Comparison of ENCODE assay signal across 17 cellular contexts in the genomic region with DNA sequence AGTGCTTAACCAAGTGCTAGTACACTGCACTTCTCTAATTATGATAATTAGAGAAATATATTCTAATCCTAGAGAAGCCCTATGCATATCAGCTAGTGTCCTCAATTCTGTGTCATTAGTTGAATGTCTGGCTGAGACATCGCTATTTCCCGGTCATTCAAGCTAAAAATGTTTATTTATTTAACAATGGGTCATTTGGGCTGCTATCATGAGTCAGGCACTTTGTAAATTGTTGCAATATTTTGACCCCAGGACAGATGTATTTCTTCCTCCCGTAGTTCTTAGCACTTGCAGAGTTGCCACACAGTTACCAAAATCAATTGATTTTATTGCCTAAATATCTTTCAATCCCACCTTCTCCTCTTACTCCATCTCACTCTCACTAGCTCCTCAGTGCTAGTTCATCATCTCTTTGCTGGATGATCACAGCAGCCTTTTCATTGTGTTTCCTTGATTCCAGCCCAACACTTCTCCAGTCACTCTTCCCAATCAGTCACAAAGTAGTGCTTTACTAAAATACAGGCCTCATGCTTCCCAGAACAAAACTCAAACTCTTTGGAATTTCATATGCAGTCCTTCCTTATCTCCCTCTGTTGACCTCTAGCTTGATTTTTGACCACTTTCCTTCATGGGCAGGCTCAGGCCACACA.
A peak's percentile ranks its signal among the peaks of the same experiment; 100 is the strongest.
DNase-seq lines count a peak whose midpoint lies in the region; FAIRE-seq and TF ChIP-seq lines count a peak whose summit lies in the region.
"Had no signal": no experiment of that assay in that cellular context is flagged by ENCODE, and none has a peak within 500 bp of the region (broad histone marks: within the 10 kb centered on the region; RNA-seq: fewer than 3 reads in every experiment).

No MANE protein-coding gene starts in this region.

- CTCF ChIA-PET in A673 (lab: Charles Lee) = no interaction called here

- H3K4me1 ChIP-seq in A673 (ENCODE audit: insufficient read depth, low read length, poor library complexity, severe bottlenecking) = no peaks in the 10 kb centered on the region
- H3K4me1 ChIP-seq: esophagus squamous epithelium, vagina had no signal

- no peak overlapping the region for H3K4me3 ChIP-seq in A673 (ENCODE audit: low read depth, low read length, poor library complexity, severe bottlenecking)
- H3K4me3 ChIP-seq: esophagus squamous epithelium, vagina had no signal

- intact Hi-C loops in A673 (cut with micrococcal nuclease; ENCODE audit: unreplicated experiment) = no loop called here

- in situ Hi-C loops in GM13977 (cut with MboI; ENCODE audit: low pct_unique_long_range_greater_than_20kb, low sequenced_read_pairs, unreplicated experiment) = no loop called here

- peak; percentile 93 for FAIRE-seq in H54 (lab: Jason Lieb, UNC)
- FAIRE-seq: small intestine had no signal

- no peaks in the 10 kb centered on the region for H3K9me3 ChIP-seq in A673 (ENCODE audit: low read depth, low read length, poor library complexity, severe bottlenecking)
- H3K9me3 ChIP-seq: esophagus squamous epithelium, neutrophil, vagina had no signal

- no TSS peak for BruUV-seq in A673 (replicated peaks; lab: Mats Ljungman, UMichigan)

- no peaks in the 10 kb centered on the region for H3K36me3 ChIP-seq in A673 (ENCODE audit: insufficient read depth, low read length, poor library complexity, severe bottlenecking)
- H3K36me3 ChIP-seq: esophagus squamous epithelium, neutrophil, vagina had no signal

- peak; percentile 36 for DNase-seq in H54 (ENCODE audit: insufficient read length, low spot score)
- DNase-seq in amniotic epithelial cell (ENCODE audit: low read depth) = peak; percentile 59
- DNase-seq in fibroblast of the conjunctiva (ENCODE audit: low read depth) = peak; percentile 36
- peak; percentile 65 for DNase-seq in stromal cell of bone marrow (ENCODE audit: low read depth)
- no peak for DNase-seq in activated CD4-positive, CD25-positive, alpha-beta regulatory T cell (lab: John Stamatoyannopoulos, UW)
- no peak for DNase-seq in A673 (ENCODE audit: low spot score)
- no peak for DNase-seq in GM13977 (ENCODE audit: low spot score)
- DNase-seq: activated CD4-positive, alpha-beta T cell treated with anti-CD3 and anti-CD28 coated beads for 1 hour; activated naive CD8-positive, alpha-beta T cell treated with anti-CD3 and anti-CD28 coated beads for 36 hours; cortex of kidney; esophagus squamous epithelium; NCI-H2107; NK-92 treated with Interleukin-12 subunit alpha and Interleukin-12 subunit beta, amount 100 ng/mL, for 24 hours; small intestine; stimulated activated naive CD8-positive, alpha-beta T cell treated with anti-CD3 and anti-CD28 coated beads, Interleukin-15, Interleukin-2, amounts not matched to agents 100 U/mL and 50 U/mL, for 24 hours had no signal

- H3K27me3 ChIP-seq in A673 (replicated peaks; ENCODE audit: insufficient read depth, low read depth, low read length, poor library complexity) = no peaks in the 10 kb centered on the region
- H3K27me3 ChIP-seq: neutrophil, vagina had no signal

- no peak overlapping the region for H3K27ac ChIP-seq in A673 (ENCODE audit: low read depth, low read length, poor library complexity, severe bottlenecking)
- H3K27ac ChIP-seq: neutrophil, vagina had no signal

- POLR2A ChIA-PET in A673 (lab: Charles Lee; ENCODE audit: low non-redundant PET) = no interaction called here

- no peak for TF ChIP-seq POLR2A in H54 (IDR thresholded peaks at IDR 0.05; ENCODE audit: low read depth, low read length)

- no peak for TF ChIP-seq CTCF in A673 (conservative IDR thresholded peaks at IDR 0.05; ENCODE audit: low read depth, low read length)
- TF ChIP-seq CTCF in GM13977 (IDR thresholded peaks at IDR 0.05; ENCODE audit: extremely low read depth, insufficient read depth, missing control alignments) = no peak

Comparison
In these comparisons a context has a peak if more than half of its experiments do, and no peak if none do; other contexts are left out.
1. DNase-seq: peak in H54 (single experiment), amniotic epithelial cell (single experiment), fibroblast of the conjunctiva (single experiment) and stromal cell of bone marrow (single experiment); none in activated CD4-positive, CD25-positive, alpha-beta regulatory T cell (0 of 4), A673 (single experiment) and GM13977 (single experiment).